ENCODE assay signal across 16 cellular contexts in genomic region chr5:77390795-77391194, GRCh38.
DNase-seq lines count a peak whose midpoint lies in the region; TF ChIP-seq lines count a peak whose summit lies in the region.
"Had no signal": no experiment of that assay in that cellular context is flagged by ENCODE, and none has a peak within 500 bp of the region (broad histone marks: within the 10 kb centered on the region; RNA-seq: fewer than 3 reads in every experiment).

No MANE protein-coding gene starts in this region.

- peak overlapping the region; percentile 73 for H3K27ac Mint-ChIP-seq in neural crest cell (ENCODE audit: unreplicated experiment)
- H3K27ac Mint-ChIP-seq: B cell, GM23338 had no signal

- no peaks in the 10 kb centered on the region for H3K4me1 Mint-ChIP-seq in neural crest cell
- H3K4me1 Mint-ChIP-seq: B cell; central memory CD8-positive, alpha-beta T cell had no signal

- H3K4me3 ChIP-seq in AG10803 (ENCODE audit: low read length) (no peak overlapping the region), epithelial cell of proximal tubule (ENCODE audit: low read depth, low read length) (no peak overlapping the region)
- H3K4me3 ChIP-seq: GM23338, tibial nerve had no signal

- no peak for TF ChIP-seq CTCF in AG10803 (conservative IDR thresholded peaks at IDR 0.05; ENCODE audit: low read length)
- no peak for TF ChIP-seq CTCF in epithelial cell of proximal tubule (conservative IDR thresholded peaks at IDR 0.05; ENCODE audit: low read depth, low read length)
- no peak for TF ChIP-seq CTCF in neural crest cell (conservative IDR thresholded peaks at IDR 0.05)

- H3K9me3 Mint-ChIP-seq in neural crest cell = peaks cover 4% of the 10 kb centered on the region
- H3K9me3 Mint-ChIP-seq: central memory CD8-positive, alpha-beta T cell; GM23338 had no signal

- POLR2A ChIA-PET in HEK293T (lab: Yijun Ruan, JAX) = no interaction called here

- H3K27me3 Mint-ChIP-seq in neural crest cell (ENCODE audit: low read depth) = no peaks in the 10 kb centered on the region
- H3K27me3 Mint-ChIP-seq: B cell had no signal

- DNase-seq in AG10803 (ENCODE audit: low read depth) = peak; percentile 89
- peak; percentile 86 for DNase-seq in M059J (ENCODE audit: low read depth)
- peak; percentile 71 for DNase-seq in epithelial cell of proximal tubule (ENCODE audit: low read depth)
- no peak for DNase-seq in neural crest cell (ENCODE audit: low read depth, low spot score)
- DNase-seq in HEK293T (ENCODE audit: extremely low spot score) = no peak
- DNase-seq in NCI-H2171 (lab: John Stamatoyannopoulos, UW) = no peak
- DNase-seq in GDM1 (lab: John Stamatoyannopoulos, UW) = no peak
- no peak for DNase-seq in hepatic stellate cell (ENCODE audit: low spot score)
- DNase-seq: activated naive CD4-positive, alpha-beta T cell treated with Interleukin-2 at 50 U/mL for 16 hours; SK-N-SH; stimulated activated CD4-positive, alpha-beta T cell treated with anti-CD3 and anti-CD28 coated beads, Interleukin-12 subunit alpha, Interleukin-12 subunit beta, amount 100 ng/mL, for 4 hours; WERI-Rb-1 had no signal

- no peak overlapping the region for H3K4me3 Mint-ChIP-seq in neural crest cell
- H3K4me3 Mint-ChIP-seq: B cell; central memory CD8-positive, alpha-beta T cell; GM23338 had no signal

- H3K36me3 Mint-ChIP-seq in neural crest cell (ENCODE audit: low read depth) = peaks cover 4% of the 10 kb centered on the region

- CTCF ChIA-PET in HEK293T (lab: Yijun Ruan, JAX) = no interaction called here

TF ChIP-seq in HEK293T, 16 proteins besides CTCF, POLR2A, EP300 and RAD21:
- no peak for TF ChIP-seq FOXA1 (IDR thresholded peaks at IDR 0.05)
- TF ChIP-seq SUZ12 (IDR thresholded peaks at IDR 0.05) = no peak
- no peak for TF ChIP-seq LEF1 (IDR thresholded peaks at IDR 0.05; ENCODE audit: borderline replicate concordance)
- no peak for TF ChIP-seq PKNOX1 (IDR thresholded peaks at IDR 0.05)
- no peak for TF ChIP-seq ELF4 (IDR thresholded peaks at IDR 0.05)
- TF ChIP-seq BHLHE40 (IDR thresholded peaks at IDR 0.05; ENCODE audit: borderline replicate concordance) = no peak
- TF ChIP-seq ZNF384 (IDR thresholded peaks at IDR 0.05) = no peak
- TF ChIP-seq SP1 (IDR thresholded peaks at IDR 0.05) = no peak
- TF ChIP-seq CTBP1 (IDR thresholded peaks at IDR 0.05; ENCODE audit: borderline replicate concordance) = no peak
- TF ChIP-seq FOXM1 (IDR thresholded peaks at IDR 0.05; ENCODE audit: borderline replicate concordance) = no peak
TF ChIP-seq in HEK293T: peak in this region for 0.

Comparison
In these comparisons a context has a peak if more than half of its experiments do, and no peak if none do; other contexts are left out.
1. DNase-seq: peak in AG10803 (single experiment), M059J (single experiment) and epithelial cell of proximal tubule (single experiment); none in neural crest cell (single experiment), HEK293T (single experiment), NCI-H2171 (single experiment), GDM1 (single experiment) and hepatic stellate cell (single experiment).